13 cellular contexts compared by ENCODE assay signal in genomic region chr14:99753225-99754140, GRCh38. TPM values are rescaled to one million over a fixed set of nuclear protein-coding genes. Genes with fewer than 3 reads are reported as not detected.
DNase-seq lines count a peak whose midpoint lies in the region; ATAC-seq and TF ChIP-seq lines count a peak whose summit lies in the region.
"Had no signal": no experiment of that assay in that cellular context is flagged by ENCODE, and none has a peak within 500 bp of the region (broad histone marks: within the 10 kb centered on the region; RNA-seq: fewer than 3 reads in every experiment).

No MANE protein-coding gene starts in this region.

- H3K27me3 ChIP-seq in endodermal cell (ENCODE audit: control insufficient read depth, insufficient read depth, low read length, poor library complexity, severe bottlenecking), result no peaks in the 10 kb centered on the region

- H3K4me3 ChIP-seq in AG10803 (ENCODE audit: low read length), result no peak overlapping the region
- H3K4me3 ChIP-seq in endodermal cell (ENCODE audit: low read length), result no peak overlapping the region
- H3K4me3 ChIP-seq: psoas muscle had no signal

- H3K27ac ChIP-seq in endodermal cell (ENCODE audit: low read depth, low read length), result no peak overlapping the region

- DNase-seq in AG10803 (ENCODE audit: low read depth) (no peak), HFFc6 (no peak), endodermal cell (peak; percentile 66), NCI-H2107 treated with DMSO at 0.1 percent for 48 hours (lab: John Stamatoyannopoulos, UW; ENCODE audit: unreplicated experiment) (no peak), SHP77 (lab: John Stamatoyannopoulos, UW) (no peak)
- DNase-seq: activated CD4-positive, alpha-beta T cell treated with anti-CD3 and anti-CD28 coated beads, Interleukin-2, amount 10 ng/mL, durations not matched to agents 7 days and 5 days; immature natural killer cell; psoas muscle had no signal

- TF ChIP-seq CTCF in AG10803 (conservative IDR thresholded peaks at IDR 0.05; ENCODE audit: low read length) (0 out of 2 replicates have a peak, but pooled peaks have one; percentile 8), HFFc6 (IDR thresholded peaks at IDR 0.05) (peak; percentile 13; the same call in 1 of the 2 replicates), endodermal cell (conservative IDR thresholded peaks at IDR 0.05) (peak; percentile 38), nephron (IDR thresholded peaks at IDR 0.05; ENCODE audit: unreplicated experiment in 3 of 3) (no peak)

- ATAC-seq in GM19463 (IDR thresholded peaks at IDR 0.05; ENCODE audit: unreplicated experiment) (no peak), HG03135 (IDR thresholded peaks at IDR 0.05; ENCODE audit: unreplicated experiment) (no peak)

- H3K4me3 Mint-ChIP-seq in HFFc6 (peak overlapping the region; percentile 65), endodermal cell (no peak overlapping the region), nephron (peak overlapping the region in 1 of 3 experiments; percentile 43)
- H3K4me3 Mint-ChIP-seq: activated CD4-positive, alpha-beta T cell treated with anti-CD3 and anti-CD28 coated beads, Interleukin-2, amount 10 ng/mL, durations not matched to agents 7 days and 5 days had no signal

- H3K36me3 ChIP-seq in endodermal cell (ENCODE audit: control insufficient read depth, insufficient read depth, low read length), result no peaks in the 10 kb centered on the region

- no peaks in the 10 kb centered on the region for H3K36me3 Mint-ChIP-seq in HFFc6 (ENCODE audit: low read depth)
- H3K36me3 Mint-ChIP-seq in endodermal cell (ENCODE audit: low read depth), result no peaks in the 10 kb centered on the region
- H3K36me3 Mint-ChIP-seq in nephron (ENCODE audit: low read depth), result no peaks in the 10 kb centered on the region
- H3K36me3 Mint-ChIP-seq: activated naive CD4-positive, alpha-beta T cell treated with anti-CD3 and anti-CD28 coated beads, Interleukin-2, amount 50 U/mL, for 72 hours; IgD-negative memory B cell; immature natural killer cell had no signal

- no peak overlapping the region for H3K9ac ChIP-seq in endodermal cell (ENCODE audit: extremely low read depth, low read length, poor library complexity, severe bottlenecking)

- H3K27me3 Mint-ChIP-seq in HFFc6 (ENCODE audit: insufficient read depth) (peaks cover 3% of the 10 kb centered on the region; the same call in 1 of the 2 replicates), endodermal cell (ENCODE audit: insufficient read depth) (peaks cover 27% of the 10 kb centered on the region), nephron (ENCODE audit: low read depth) (peaks cover 42% of the 10 kb centered on the region)

- H3K9me3 Mint-ChIP-seq in HFFc6 (no peaks in the 10 kb centered on the region), endodermal cell (no peaks in the 10 kb centered on the region), nephron (no peaks in the 10 kb centered on the region)
- H3K9me3 Mint-ChIP-seq: activated CD4-positive, alpha-beta T cell treated with anti-CD3 and anti-CD28 coated beads, Interleukin-2, amount 10 ng/mL, durations not matched to agents 7 days and 5 days; activated naive CD4-positive, alpha-beta T cell treated with anti-CD3 and anti-CD28 coated beads, Interleukin-2, amount 50 U/mL, for 72 hours had no signal

- no peaks in the 10 kb centered on the region for H3K4me1 ChIP-seq in endodermal cell (ENCODE audit: control insufficient read depth, insufficient read depth, low read length)

- H3K27ac Mint-ChIP-seq in HFFc6 (peak overlapping the region; percentile 86), endodermal cell (no peak overlapping the region), nephron (peak overlapping the region; percentile 50 to 82 (median 59))
- H3K27ac Mint-ChIP-seq: activated CD4-positive, alpha-beta T cell treated with anti-CD3 and anti-CD28 coated beads, Interleukin-2, amount 10 ng/mL, durations not matched to agents 7 days and 5 days; IgD-negative memory B cell; immature natural killer cell had no signal

- peaks cover 72% of the 10 kb centered on the region for H3K4me1 Mint-ChIP-seq in HFFc6 (ENCODE audit: low read depth)
- H3K4me1 Mint-ChIP-seq in endodermal cell, result peaks cover 3% of the 10 kb centered on the region
- peaks cover 74% of the 10 kb centered on the region for H3K4me1 Mint-ChIP-seq in nephron

- no peaks in the 10 kb centered on the region for H3K9me3 ChIP-seq in endodermal cell (ENCODE audit: control insufficient read depth, low read length)
- H3K9me3 ChIP-seq: psoas muscle had no signal

- 61 to 62% methylated on average over 12 to 15 of the region's 16 CpGs for WGBS in endodermal cell (ENCODE audit: insufficient coverage in 1 of 2, insufficient read length in 1 of 2), 2 experiments

RNA-seq across cellular contexts. Expression of gene EML1, which starts 39.7 kb away (rescaled TPM):
- 10 to 100 TPM; 13.2 to 27.6 (median 22.2) TPM for total RNA-seq in HFFc6 (2021; fragmentation: NEBNext Ultra II Directional; extraction: Animal tissue kit (Norgen Biotek cat#: 25700))
- 10 to 100 TPM; 25.0 to 31.4 TPM for total RNA-seq in endodermal cell
- polyA plus RNA-seq in endodermal cell (2013, experiment 1 of 2), result 39.1 TPM
- 38.7 TPM for polyA plus RNA-seq in endodermal cell (2013, experiment 2 of 2)
- polyA plus RNA-seq: IgD-negative memory B cell, immature natural killer cell had no signal

Comparison
In these comparisons a context has a peak if more than half of its experiments do, and no peak if none do; other contexts are left out.
1. CTCF ChIP-seq: peak in AG10803 (single experiment), HFFc6 (single experiment) and endodermal cell (single experiment); none in nephron (0 of 3).